ENCODE assay signal across 8 cellular contexts in the genomic region with DNA sequence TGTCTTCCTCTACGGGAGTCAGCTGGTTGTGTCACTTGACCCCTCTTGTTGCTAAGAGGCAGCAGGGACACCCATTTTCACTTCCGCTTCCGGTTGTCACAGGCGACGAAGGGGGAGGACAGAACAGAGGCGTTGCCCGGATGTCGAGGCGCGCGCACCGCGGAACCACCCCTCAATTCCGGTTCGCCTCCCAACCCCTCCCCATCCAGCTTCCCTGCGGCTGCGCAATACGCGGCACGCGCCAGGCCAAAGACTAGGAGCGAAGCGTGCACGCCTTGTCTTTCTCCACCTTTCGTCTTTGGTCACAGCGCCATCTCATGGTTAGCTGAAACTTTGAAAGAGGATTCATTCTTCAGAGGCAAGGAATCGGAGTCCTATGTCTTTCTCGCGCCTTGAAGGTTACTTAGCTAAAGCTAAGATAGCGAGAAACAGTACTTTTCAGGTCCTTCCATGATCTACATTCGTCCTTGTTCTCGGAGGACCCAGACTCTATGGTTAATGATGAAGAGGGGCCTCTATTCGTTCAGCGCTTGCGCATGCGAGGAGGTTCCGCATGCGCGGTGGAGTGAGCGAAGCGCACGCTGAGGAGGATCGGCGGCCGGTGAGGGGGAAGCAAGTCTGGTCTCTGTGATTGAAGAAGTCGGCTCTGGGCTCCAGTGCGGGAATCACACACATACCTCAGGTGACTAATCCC. TPM values are rescaled to one million over a fixed set of nuclear protein-coding genes. Genes with fewer than 3 reads are reported as not detected.
DNase-seq lines count a peak whose midpoint lies in the region; ATAC-seq, FAIRE-seq and TF ChIP-seq lines count a peak whose summit lies in the region.

TSS of gene ATP6V1D (minus strand) at position 30 of the 694 bp plus-strand sequence. CDS start 106 bp downstream, outside the sequence.
TSS of gene EIF2S1 (plus strand) at position 554 of the 694 bp plus-strand sequence. CDS start 4,440 bp downstream, outside the sequence.

- H3K4me1 ChIP-seq in smooth muscle cell (ENCODE audit: low read depth) = peaks cover 18% of the 10 kb centered on the region

- H3K27ac ChIP-seq in WERI-Rb-1 = peak within 1 kb of the TSS; percentile 99
- peak within 1 kb of the TSS; percentile 100 for H3K27ac ChIP-seq in smooth muscle cell (ENCODE audit: low read depth)

- peak within 1 kb of the TSS; percentile 74 for H2AFZ ChIP-seq in smooth muscle cell (ENCODE audit: low read depth)

- peaks cover 6% of the 10 kb centered on the region for H3F3A ChIP-seq in smooth muscle cell (ENCODE audit: low read depth)

- POLR2A ChIA-PET in AG04449 (lab: Yijun Ruan, JAX) = interaction anchor here (0.6 to 1.3 kb wide), 4 partner anchors 10 to 735 kb away, joined by 3 to 4 read pairs (median 3); no protein-coding TSS in a partner anchor

- ATAC-seq in GM18868 (IDR thresholded peaks at IDR 0.05; ENCODE audit: unreplicated experiment) (peak; percentile 90), HG03135 (IDR thresholded peaks at IDR 0.05; ENCODE audit: unreplicated experiment) (peak; percentile 88)

- peak within 1 kb of the TSS; percentile 99 for H3K9ac ChIP-seq in smooth muscle cell (ENCODE audit: low read depth)

- H3K9me3 ChIP-seq in WERI-Rb-1 (ENCODE audit: severe bottlenecking) (no peaks in the 10 kb centered on the region), smooth muscle cell (replicated peaks; ENCODE audit: low read depth) (no peaks in the 10 kb centered on the region)

- H3K4me2 ChIP-seq in smooth muscle cell = peak within 1 kb of the TSS; percentile 97

- H3K27me3 ChIP-seq in WERI-Rb-1 (ENCODE audit: insufficient read depth, low read depth, severe bottlenecking) (no peaks in the 10 kb centered on the region), bronchial epithelial cell (ENCODE audit: control insufficient read depth, insufficient read depth, low read length) (no peaks in the 10 kb centered on the region), smooth muscle cell (ENCODE audit: low read depth) (no peaks in the 10 kb centered on the region)

- peaks cover 87% of the 10 kb centered on the region for H3K79me2 ChIP-seq in smooth muscle cell (ENCODE audit: low read depth)

- H4K20me1 ChIP-seq in smooth muscle cell (ENCODE audit: low read depth) = peaks cover 79% of the 10 kb centered on the region

- peak; percentile 96 for DNase-seq in AG04449 (ENCODE audit: low read depth, low spot score)
- peak; percentile 97 for DNase-seq in NCI-H2196 treated with DMSO at 0.1 percent for 48 hours (lab: John Stamatoyannopoulos, UW; ENCODE audit: unreplicated experiment)
- DNase-seq in WERI-Rb-1 = peak; percentile 99
- DNase-seq in bronchial epithelial cell (ENCODE audit: low read depth) = peak; percentile 96
- peak; percentile 96 for DNase-seq in iPS-NIHi11 (ENCODE audit: low spot score)
- DNase-seq in smooth muscle cell (lab: John Stamatoyannopoulos, UW; ENCODE audit: unreplicated experiment) = peak; percentile 94

- H3K4me3 ChIP-seq in AG04449 (ENCODE audit: low read depth, low read length) (peak within 1 kb of the TSS; percentile 97), WERI-Rb-1 (ENCODE audit: low read depth, low read length) (peak within 1 kb of the TSS; percentile 84), bronchial epithelial cell (ENCODE audit: low read depth, low read length) (peak within 1 kb of the TSS; percentile 64), smooth muscle cell (peak within 1 kb of the TSS; percentile 77)

- TF ChIP-seq CTCF in AG04449 (IDR thresholded peaks at IDR 0.05; ENCODE audit: insufficient read depth, low read length, missing control alignments) = peak; percentile 79
- peak; percentile 88 for TF ChIP-seq CTCF in WERI-Rb-1 (IDR thresholded peaks at IDR 0.05; ENCODE audit: low read depth, low read length)
- peak; percentile 88 for TF ChIP-seq CTCF in bronchial epithelial cell (IDR thresholded peaks at IDR 0.05; ENCODE audit: insufficient read depth, low read length, severe bottlenecking)
- peak; percentile 100 for TF ChIP-seq CTCF in smooth muscle cell (IDR thresholded peaks at IDR 0.05; ENCODE audit: borderline replicate concordance, insufficient read depth, poor library complexity, severe bottlenecking)

- WGBS in smooth muscle cell (ENCODE audit: low lambda C conversion rate) = under 1% methylated on average over 47 of the region's 47 CpGs

- H3K36me3 ChIP-seq in WERI-Rb-1 (peaks cover 33% of the 10 kb centered on the region), bronchial epithelial cell (ENCODE audit: control insufficient read depth, insufficient read depth, low read length) (peaks cover 4% of the 10 kb centered on the region), smooth muscle cell (ENCODE audit: low read depth) (peaks cover 3% of the 10 kb centered on the region)

- peak; percentile 58 for FAIRE-seq in bronchial epithelial cell (lab: Jason Lieb, UNC)

- CTCF ChIA-PET in AG04449 (lab: Yijun Ruan, JAX) = interaction anchor here (0.7 to 5.3 kb wide), 48 partner anchors 8 to 735 kb away, joined by 3 to 58 read pairs (median 4); no protein-coding TSS in a partner anchor

RNA-seq across cellular contexts. Expression of gene ATP6V1D, which starts in this region (rescaled TPM):
- total RNA-seq in bronchial epithelial cell = 126 and 155 TPM in 2 replicates
- 93.8 and 95.2 TPM in 2 replicates for total RNA-seq in smooth muscle cell
- 119 and 122 TPM in 2 replicates for polyA plus RNA-seq in smooth muscle cell

RNA-seq across cellular contexts. Expression of gene EIF2S1, which starts in this region (rescaled TPM):
- 356 and 395 TPM in 2 replicates for total RNA-seq in bronchial epithelial cell
- total RNA-seq in smooth muscle cell = 93.9 and 121 TPM in 2 replicates
- polyA plus RNA-seq in smooth muscle cell = 126 and 133 TPM in 2 replicates

Comparison
In these comparisons a context has a peak if more than half of its experiments do, and no peak if none do; other contexts are left out.
1. Peak in every context shown above with its lines: DNase-seq, ATAC-seq, H3K4me3 ChIP-seq and H3K27ac ChIP-seq.